Comparison of ENCODE assay signal across 8 cellular contexts in genomic region chr22:23521442-23522113, GRCh38. TPM values are rescaled to one million over a fixed set of nuclear protein-coding genes. Genes with fewer than 3 reads are reported as not detected.
A peak's percentile ranks its signal among the peaks of the same experiment; 100 is the strongest.
DNase-seq lines count a peak whose midpoint lies in the region; ATAC-seq and TF ChIP-seq lines count a peak whose summit lies in the region.

No MANE protein-coding gene starts in this region.

- H3K4me3 ChIP-seq in BLaER1 = peak overlapping the region; percentile 68
- H3K4me3 ChIP-seq in SU-DHL-6 (ENCODE audit: insufficient read depth, low read length, poor library complexity, severe bottlenecking) = no peak overlapping the region
- H3K4me3 ChIP-seq in parathyroid adenoma (ENCODE audit: low read depth, low read length) = peak overlapping the region; percentile 72
- H3K4me3 ChIP-seq in thyroid gland (replicated peaks in 1 of 3) = peak overlapping the region in 1 of 3 donors; percentile 28

- DNase-seq in NCI-H1105 (lab: John Stamatoyannopoulos, UW) = peak; percentile 94
- DNase-seq in activated naive CD8-positive, alpha-beta T cell treated with anti-CD3 and anti-CD28 coated beads, Interleukin-2, amount 50 U/mL, for 16 hours (ENCODE audit: low read depth, low spot score) = peak; percentile 6
- peak; percentile 94 for DNase-seq in Right ventricle myocardium superior
- DNase-seq in thyroid gland = peak; percentile 95 to 96

- no peaks in the 10 kb centered on the region for H3K9me3 ChIP-seq in BLaER1
- no peaks in the 10 kb centered on the region for H3K9me3 ChIP-seq in SU-DHL-6 (ENCODE audit: insufficient read depth, low read length)
- H3K9me3 ChIP-seq in parathyroid adenoma (ENCODE audit: control insufficient read depth, low read length) = no peaks in the 10 kb centered on the region
- H3K9me3 ChIP-seq in thyroid gland = no peaks in the 10 kb centered on the region

- H2AFZ ChIP-seq in SU-DHL-6 (ENCODE audit: low read depth, low read length, severe bottlenecking) (no peak overlapping the region), parathyroid adenoma (peak overlapping the region; percentile 89)

- H4K20me1 ChIP-seq in BLaER1 = no peaks in the 10 kb centered on the region
- no peaks in the 10 kb centered on the region for H4K20me1 ChIP-seq in SU-DHL-6 (ENCODE audit: low read depth, low read length)

- no peaks in the 10 kb centered on the region for H3K9me2 ChIP-seq in SU-DHL-6 (replicated peaks; ENCODE audit: insufficient read depth, low read length)

- intact Hi-C loops in Right ventricle myocardium superior (cut with DNase I) (no loop called here), thyroid gland (cut with DNase I) (no loop called here)

- H3K4me1 ChIP-seq in BLaER1 (peaks cover 53% of the 10 kb centered on the region), parathyroid adenoma (peaks cover 3% of the 10 kb centered on the region), thyroid gland (peaks cover 26 to 54% of the 10 kb centered on the region in 2 donors)

- TF ChIP-seq CTCF in SU-DHL-6 (IDR thresholded peaks at IDR 0.05; ENCODE audit: insufficient read depth, low read length, poor library complexity, severe bottlenecking) (no peak), parathyroid adenoma (IDR thresholded peaks at IDR 0.05) (no peak), thyroid gland (IDR thresholded peaks at IDR 0.05) (peak in 3 of 6 experiments; percentile 19 to 28 (median 22))

- H3K36me3 ChIP-seq in BLaER1 = no peaks in the 10 kb centered on the region
- no peaks in the 10 kb centered on the region for H3K36me3 ChIP-seq in SU-DHL-6 (ENCODE audit: low read length)
- H3K36me3 ChIP-seq in parathyroid adenoma (ENCODE audit: control insufficient read depth, insufficient read depth, low read length) = no peaks in the 10 kb centered on the region
- no peaks in the 10 kb centered on the region for H3K36me3 ChIP-seq in thyroid gland

- H3K4me2 ChIP-seq in BLaER1 = peak overlapping the region; percentile 99
- H3K4me2 ChIP-seq in SU-DHL-6 (ENCODE audit: low read depth, low read length, poor library complexity, severe bottlenecking) = peak overlapping the region; percentile 35
- peak overlapping the region; percentile 94 for H3K4me2 ChIP-seq in parathyroid adenoma (ENCODE audit: low read length)

- H3K79me2 ChIP-seq in SU-DHL-6 (ENCODE audit: insufficient read depth, low read length) = no peaks in the 10 kb centered on the region
- H3K79me2 ChIP-seq in parathyroid adenoma = no peaks in the 10 kb centered on the region

- H3K9ac ChIP-seq in BLaER1 (peak overlapping the region; percentile 93), SU-DHL-6 (ENCODE audit: low read length) (no peak overlapping the region), parathyroid adenoma (no peak overlapping the region)

- ATAC-seq in GM21576 (IDR thresholded peaks at IDR 0.05; ENCODE audit: unreplicated experiment) = peak; percentile 53
- ATAC-seq in Right ventricle myocardium superior (ENCODE audit: poor library complexity) = peak; percentile 95

- H3K27me3 ChIP-seq in BLaER1 (peaks cover 11% of the 10 kb centered on the region), SU-DHL-6 (ENCODE audit: low read length) (no peaks in the 10 kb centered on the region), parathyroid adenoma (ENCODE audit: control insufficient read depth, insufficient read depth, low read length) (no peaks in the 10 kb centered on the region), thyroid gland (no peaks in the 10 kb centered on the region)

- TF ChIP-seq POLR2A in thyroid gland (IDR thresholded peaks at IDR 0.05) = peak; percentile 15 to 86

- WGBS in thyroid gland, 2 donors = 2 to 3% methylated on average over 30 to 44 of the region's 65 CpGs

- H3K27ac ChIP-seq in BLaER1 (peak overlapping the region; percentile 98), SU-DHL-6 (ENCODE audit: low read depth, low read length) (no peak overlapping the region), parathyroid adenoma (peak overlapping the region; percentile 80), thyroid gland (peak overlapping the region; percentile 99)

- H3F3A ChIP-seq in SU-DHL-6 (ENCODE audit: insufficient read depth) = no peaks in the 10 kb centered on the region

RNA-seq across cellular contexts. Expression of gene IGLL1, which starts 58.5 kb away (rescaled TPM):
- total RNA-seq in Right ventricle myocardium superior (not detected), thyroid gland (not detected)

Comparison
In these comparisons a context has a peak if more than half of its experiments do, and no peak if none do; other contexts are left out.
1. H3K4me2 ChIP-seq: peak in every context shown above with its lines; median percentile 99 in BLaER1; 94 in parathyroid adenoma; 35 in SU-DHL-6.
2. DNase-seq: peak in every context shown above with its lines; median percentile 96 in thyroid gland; 94 in NCI-H1105; 94 in Right ventricle myocardium superior; 6 in activated naive CD8-positive, alpha-beta T cell treated with anti-CD3 and anti-CD28 coated beads, Interleukin-2, amount 50 U/mL, for 16 hours.